9 cellular contexts compared by ENCODE assay signal in genomic region chr21:14120091-14120734, GRCh38.
DNase-seq lines count a peak whose midpoint lies in the region; ATAC-seq and TF ChIP-seq lines count a peak whose summit lies in the region.
"Had no signal": no experiment of that assay in that cellular context is flagged by ENCODE, and none has a peak within 500 bp of the region (broad histone marks: within the 10 kb centered on the region; RNA-seq: fewer than 3 reads in every experiment).

No MANE protein-coding gene starts in this region.

- peaks cover 2% of the 10 kb centered on the region for H3K9me3 Mint-ChIP-seq in activated naive CD8-positive, alpha-beta T cell treated with anti-CD3 and anti-CD28 coated beads for 36 hours
- peaks cover 32% of the 10 kb centered on the region for H3K9me3 Mint-ChIP-seq in type B pancreatic cell

- peak; percentile 50 to 74 for TF ChIP-seq RAD21 in liver (IDR thresholded peaks at IDR 0.05)

- no peaks in the 10 kb centered on the region for H3K36me3 ChIP-seq in liver (ENCODE audit: control insufficient read depth in 4 of 4, insufficient read depth in 3 of 4, low read depth in 1 of 4, low read length in 3 of 4)

- DNase-seq in AML-193 (lab: John Stamatoyannopoulos, UW) (peak; percentile 37 to 46), NCI-H2171 treated with DMSO at 0.1 percent for 48 hours (lab: John Stamatoyannopoulos, UW) (peak; percentile 17), type B pancreatic cell (ENCODE audit: extremely low spot score, unreplicated experiment) (no peak), GOT3 (lab: John Stamatoyannopoulos, UW) (no peak)
- peak; percentile 28 for DNase-seq in activated naive CD8-positive, alpha-beta T cell treated with anti-CD3 and anti-CD28 coated beads for 36 hours

- H3K27ac ChIP-seq in liver (ENCODE audit: low read depth in 1 of 2, low read length in 2 of 2), result no peak overlapping the region

- H3K27me3 Mint-ChIP-seq in activated naive CD8-positive, alpha-beta T cell treated with anti-CD3 and anti-CD28 coated beads for 36 hours, result no peaks in the 10 kb centered on the region
- H3K27me3 Mint-ChIP-seq in type B pancreatic cell, result no peaks in the 10 kb centered on the region

- H3K36me3 Mint-ChIP-seq in activated naive CD8-positive, alpha-beta T cell treated with anti-CD3 and anti-CD28 coated beads for 36 hours, result peaks cover 5% of the 10 kb centered on the region
- no peaks in the 10 kb centered on the region for H3K36me3 Mint-ChIP-seq in type B pancreatic cell

- H3K27me3 ChIP-seq in liver (ENCODE audit: control insufficient read depth in 4 of 4, insufficient read depth in 4 of 4, low read length in 3 of 4), result no peaks in the 10 kb centered on the region

- no peaks in the 10 kb centered on the region for H3K4me1 ChIP-seq in liver (ENCODE audit: control insufficient read depth in 4 of 4, insufficient read depth in 4 of 4, low read length in 3 of 4)

- WGBS in liver, result 46% methylated on average over 4 of the region's 4 CpGs

- H3K4me3 Mint-ChIP-seq in activated naive CD8-positive, alpha-beta T cell treated with anti-CD3 and anti-CD28 coated beads for 36 hours, result no peak overlapping the region
- H3K4me3 Mint-ChIP-seq in type B pancreatic cell, result no peak overlapping the region

- H3K4me1 Mint-ChIP-seq in activated naive CD8-positive, alpha-beta T cell treated with anti-CD3 and anti-CD28 coated beads for 36 hours, result peaks cover 11% of the 10 kb centered on the region
- no peaks in the 10 kb centered on the region for H3K4me1 Mint-ChIP-seq in type B pancreatic cell (ENCODE audit: unreplicated experiment)

- TF ChIP-seq CTCF in GM12875 (IDR thresholded peaks at IDR 0.05; ENCODE audit: borderline replicate concordance, insufficient read depth, low read depth, low read length), result peak; percentile 85
- peak; percentile 37 for TF ChIP-seq CTCF in liver (IDR thresholded peaks at IDR 0.05; ENCODE audit: low read depth, low read length, missing input control)
- peak; percentile 68 for TF ChIP-seq CTCF in type B pancreatic cell (conservative IDR thresholded peaks at IDR 0.05)

- no peak overlapping the region for H3K27ac Mint-ChIP-seq in activated naive CD8-positive, alpha-beta T cell treated with anti-CD3 and anti-CD28 coated beads for 36 hours
- no peak overlapping the region for H3K27ac Mint-ChIP-seq in type B pancreatic cell

- H3K4me3 ChIP-seq in GM12875 (ENCODE audit: low read depth, low read length) (no peak overlapping the region), liver (ENCODE audit: low read depth in 1 of 3, low read length in 3 of 3) (no peak overlapping the region)
- H3K4me3 ChIP-seq: lung had no signal

- no peak overlapping the region for H3K9ac ChIP-seq in liver (ENCODE audit: low read depth in 1 of 2, low read length in 2 of 2)

- no peaks in the 10 kb centered on the region for H3K9me3 ChIP-seq in liver (ENCODE audit: control insufficient read depth in 4 of 4, low read length in 3 of 4)

- peak; percentile 49 for ATAC-seq in HG02852 (IDR thresholded peaks at IDR 0.05; ENCODE audit: unreplicated experiment)

TF ChIP-seq in liver, 16 proteins besides CTCF, POLR2A, EP300 and RAD21:
- TF ChIP-seq YY1 (IDR thresholded peaks at IDR 0.05) (no peak), FOXA2 (IDR thresholded peaks at IDR 0.05) (no peak), ATF3 (IDR thresholded peaks at IDR 0.05) (no peak), ZBTB33 (IDR thresholded peaks at IDR 0.05) (no peak), FOXA1 (IDR thresholded peaks at IDR 0.05) (no peak), HNF4A (conservative IDR thresholded peaks at IDR 0.05) (no peak), NR2F2 (IDR thresholded peaks at IDR 0.05) (no peak), EGR1 (IDR thresholded peaks at IDR 0.05; ENCODE audit: low read depth in 2 of 2) (no peak), HNF4G (IDR thresholded peaks at IDR 0.05) (no peak), RXRA (IDR thresholded peaks at IDR 0.05) (no peak), SP1 (IDR thresholded peaks at IDR 0.05) (no peak), GABPA (IDR thresholded peaks at IDR 0.05 in 1 of 2, conservative IDR thresholded peaks at IDR 0.05 in 1 of 2) (no peak), TAF1 (conservative IDR thresholded peaks at IDR 0.05) (no peak), JUND (IDR thresholded peaks at IDR 0.05) (no peak), REST (IDR thresholded peaks at IDR 0.05) (no peak)
- TF ChIP-seq, protein P1, sequence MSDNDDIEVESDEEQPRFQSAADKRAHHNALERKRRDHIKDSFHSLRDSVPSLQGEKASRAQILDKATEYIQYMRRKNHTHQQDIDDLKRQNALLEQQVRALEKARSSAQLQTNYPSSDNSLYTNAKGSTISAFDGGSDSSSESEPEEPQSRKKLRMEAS (IDR thresholded peaks at IDR 0.05), result no peak

Comparison
In these comparisons a context has a peak if more than half of its experiments do, and no peak if none do; other contexts are left out.
1. DNase-seq: peak in AML-193 (2 of 2), NCI-H2171 treated with DMSO at 0.1 percent for 48 hours (single experiment) and activated naive CD8-positive, alpha-beta T cell treated with anti-CD3 and anti-CD28 coated beads for 36 hours (single experiment); none in type B pancreatic cell (single experiment) and GOT3 (single experiment).
2. Peak in every context shown above with its lines, with median percentiles within 50 percentile points of each other: CTCF ChIP-seq.